Comparison of ENCODE assay signal across 23 cellular contexts in the genomic region with DNA sequence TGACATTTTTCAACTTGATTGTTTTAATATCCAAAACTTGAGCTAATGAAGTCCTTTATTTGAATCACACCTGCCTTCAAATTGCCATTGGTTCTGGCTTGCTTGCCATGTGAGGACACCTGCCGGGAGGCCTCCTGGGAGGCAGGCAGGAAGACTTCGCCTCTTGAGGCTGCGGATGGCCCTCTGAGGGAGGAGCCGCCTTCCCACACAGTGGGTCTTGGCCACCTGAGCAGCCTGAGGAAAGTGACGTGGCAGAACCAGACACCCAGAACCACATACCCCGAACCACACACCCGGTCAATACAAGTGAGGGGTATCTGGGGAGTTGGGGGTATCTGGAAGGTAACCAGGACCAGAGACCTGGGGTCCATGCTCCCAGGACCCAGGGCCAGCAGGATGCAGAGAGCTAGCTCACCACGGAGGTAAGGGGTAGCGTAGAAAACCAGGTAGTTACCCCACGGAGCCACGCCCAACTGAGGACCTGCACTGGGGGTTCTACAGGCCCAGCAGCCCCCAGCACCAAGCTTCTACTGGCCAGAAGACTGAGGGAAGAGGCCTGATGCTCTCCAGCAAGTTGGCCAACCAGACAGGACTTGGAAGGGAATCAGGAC.
DNase-seq lines count a peak whose midpoint lies in the region; ATAC-seq, FAIRE-seq and TF ChIP-seq lines count a peak whose summit lies in the region.
"Had no signal": no experiment of that assay in that cellular context is flagged by ENCODE, and none has a peak within 500 bp of the region (broad histone marks: within the 10 kb centered on the region; RNA-seq: fewer than 3 reads in every experiment).

No MANE protein-coding gene starts in this region.

- H3K4ac ChIP-seq in neuronal stem cell (ENCODE audit: low read length) = no peak overlapping the region

- no peak overlapping the region for H4K8ac ChIP-seq in neuronal stem cell (ENCODE audit: low read depth, low read length)

- no peak overlapping the region for H2BK12ac ChIP-seq in neuronal stem cell (ENCODE audit: low read length)

- intact Hi-C loops in right lobe of liver (cut with DNase I) = no loop called here
- intact Hi-C loops in HepG2 (cut with micrococcal nuclease; ENCODE audit: unreplicated experiment) = no loop called here

- H2AK5ac ChIP-seq in neuronal stem cell (ENCODE audit: low read depth, low read length) = peak overlapping the region; percentile 12

- TF ChIP-seq CTCF in right lobe of liver (IDR thresholded peaks at IDR 0.05) = no peak
- no peak for TF ChIP-seq CTCF in HepG2 (CRISPR knock-in tag; IDR thresholded peaks at IDR 0.05)

- ATAC-seq in right lobe of liver (peak in 1 of 4 donors; percentile 14), HepG2 (no peak)
- ATAC-seq: A549; CD8-positive, alpha-beta T cell; HCT116 had no signal

- no peak overlapping the region for H2BK120ac ChIP-seq in neuronal stem cell (ENCODE audit: low read depth, low read length)

- no peak overlapping the region for H3K4me2 ChIP-seq in HepG2 (ENCODE audit: low read depth, low read length)
- peak overlapping the region; percentile 64 for H3K4me2 ChIP-seq in Karpas-422 (ENCODE audit: low read depth, low read length, poor library complexity, severe bottlenecking)
- no peak overlapping the region for H3K4me2 ChIP-seq in neuronal stem cell (ENCODE audit: insufficient read depth, low read length, poor library complexity, severe bottlenecking)
- H3K4me2 ChIP-seq: A549 had no signal

- WGBS in right lobe of liver (ENCODE audit: insufficient coverage, low coverage, low lambda C conversion rate, missing lambda C conversion rate) = 60% methylated on average over 1 of the region's 11 CpGs
- WGBS in HepG2 (ENCODE audit: low lambda C conversion rate) = 4% methylated on average over 6 of the region's 11 CpGs
- no CpG with 5 or more reads among the region's 11 CpGs for WGBS in neuronal stem cell (ENCODE audit: extremely low coverage in 2 of 2, insufficient read length in 2 of 2, insufficient replicate concordance in 1 of 2), 2 donors

- POLR2A ChIA-PET in HepG2 (lab: Yijun Ruan, JAX) = no interaction called here

- H3K36me3 ChIP-seq in right lobe of liver (no peaks in the 10 kb centered on the region), HepG2 (replicated peaks in 1 of 2; ENCODE audit: control insufficient read depth in 1 of 2, insufficient read depth in 2 of 2, low read length in 2 of 2) (no peaks in the 10 kb centered on the region), Karpas-422 (ENCODE audit: insufficient read depth, low read length) (no peaks in the 10 kb centered on the region), neuronal stem cell (replicated peaks in 1 of 2; ENCODE audit: control insufficient read depth in 2 of 2, insufficient read depth in 2 of 2, low read length in 2 of 2) (no peaks in the 10 kb centered on the region)
- H3K36me3 ChIP-seq: BE2C had no signal

- no peaks in the 10 kb centered on the region for H3K79me1 ChIP-seq in neuronal stem cell (ENCODE audit: low read depth, low read length)

- no peak for FAIRE-seq in HepG2 (lab: Jason Lieb, UNC)
- FAIRE-seq: A549, G401.6, GM12892 had no signal

- H4K91ac ChIP-seq in neuronal stem cell (ENCODE audit: low read depth, low read length, poor library complexity) = no peak overlapping the region

- no peaks in the 10 kb centered on the region for H4K20me1 ChIP-seq in HepG2 (ENCODE audit: insufficient read depth, low read length)
- H4K20me1 ChIP-seq in Karpas-422 (ENCODE audit: insufficient read depth, low read depth, low read length) = no peaks in the 10 kb centered on the region

- H3K14ac ChIP-seq in neuronal stem cell (ENCODE audit: low read length) = no peak overlapping the region

- peak in 2 of 3 donors; percentile 23 to 30 for DNase-seq in right lobe of liver
- DNase-seq in HepG2 (ENCODE audit: low spot score) = no peak
- no peak for DNase-seq in Karpas-422
- DNase-seq in neuronal stem cell (ENCODE audit: low spot score) = no peak
- no peak for DNase-seq in retina
- DNase-seq in NCI-H2227 treated with DMSO at 0.1 percent for 48 hours (lab: John Stamatoyannopoulos, UW) = no peak
- no peak for DNase-seq in UCSD-AML1 (lab: John Stamatoyannopoulos, UW; ENCODE audit: unreplicated experiment)
- DNase-seq: 8988T; ACHN; AML-193; BE2C; Caco-2; CD4-positive, CD25-positive, alpha-beta regulatory T cell; CD8-positive, alpha-beta T cell; DMS153; DND-41; GOT3; H7 had no signal

- H3K79me2 ChIP-seq in HepG2 (ENCODE audit: insufficient read depth, low read length) = no peaks in the 10 kb centered on the region
- H3K79me2 ChIP-seq in Karpas-422 (ENCODE audit: low read length) = no peaks in the 10 kb centered on the region

- no peak overlapping the region for H3K27ac ChIP-seq in right lobe of liver
- no peak overlapping the region for H3K27ac ChIP-seq in HepG2 (ENCODE audit: extremely low read length, insufficient read depth, low read length)
- H3K27ac ChIP-seq in Karpas-422 (ENCODE audit: low read length) = no peak overlapping the region
- no peak overlapping the region for H3K27ac ChIP-seq in neuronal stem cell (replicated peaks; ENCODE audit: low read length)
- H3K27ac ChIP-seq: A549, C4-2B had no signal

- H2AFZ ChIP-seq in HepG2 (ENCODE audit: low read length) (no peak overlapping the region), Karpas-422 (ENCODE audit: low read length) (no peak overlapping the region), neuronal stem cell (ENCODE audit: low read length) (no peak overlapping the region)

- no peak overlapping the region for H3K18ac ChIP-seq in neuronal stem cell (ENCODE audit: low read length)

- H3K23ac ChIP-seq in neuronal stem cell (ENCODE audit: low read depth, low read length, poor library complexity) = no peak overlapping the region

- BruUV-seq in HepG2 (replicated peaks; lab: Mats Ljungman, UMichigan) = no TSS peak

- no peak overlapping the region for H2BK15ac ChIP-seq in neuronal stem cell (ENCODE audit: low read length)

- H3K9me2 ChIP-seq in Karpas-422 (replicated peaks; ENCODE audit: insufficient read depth, low read length) = no peaks in the 10 kb centered on the region

- no peak for TF ChIP-seq RAD21 in HepG2 (CRISPR knock-in tag; IDR thresholded peaks at IDR 0.05)

- H3K4me1 ChIP-seq in right lobe of liver (no peaks in the 10 kb centered on the region), HepG2 (ENCODE audit: insufficient read depth, low read length) (no peaks in the 10 kb centered on the region), Karpas-422 (ENCODE audit: low read length) (peaks cover 83% of the 10 kb centered on the region), neuronal stem cell (ENCODE audit: control insufficient read depth in 2 of 2, insufficient read depth in 1 of 2, low read depth in 1 of 2, low read length in 2 of 2) (no peaks in the 10 kb centered on the region)
- H3K4me1 ChIP-seq: A549, BE2C, Caco-2 had no signal

- TF ChIP-seq POLR2A in right lobe of liver (IDR thresholded peaks at IDR 0.05) (no peak), HepG2 (IDR thresholded peaks at IDR 0.05; ENCODE audit: insufficient read depth in 1 of 2, low read depth in 2 of 2, low read length in 2 of 2) (no peak)

- TF ChIP-seq EP300 in HepG2 (IDR thresholded peaks at IDR 0.05; ENCODE audit: low read depth in 2 of 2, low read length in 2 of 2) (no peak), HepG2 (CRISPR knock-in tag; IDR thresholded peaks at IDR 0.05; ENCODE audit: borderline replicate concordance) (no peak)

- H3K9me3 ChIP-seq in right lobe of liver = no peaks in the 10 kb centered on the region
- no peaks in the 10 kb centered on the region for H3K9me3 ChIP-seq in HepG2 (ENCODE audit: low read length)
- H3K9me3 ChIP-seq in Karpas-422 (ENCODE audit: low read length) = no peaks in the 10 kb centered on the region
- H3K9me3 ChIP-seq in neuronal stem cell (replicated peaks in 1 of 2; ENCODE audit: control insufficient read depth in 2 of 2, insufficient read depth in 1 of 2, low read depth in 1 of 2, low read length in 2 of 2) = no peaks in the 10 kb centered on the region
- H3K9me3 ChIP-seq: A549, BE2C, Caco-2 had no signal

- in situ Hi-C loops in HepG2 (cut with HindIII; ENCODE audit: extremely low pct_ligation_motif_present, low pct_unique_long_range_greater_than_20kb) = no loop called here

- H3K9ac ChIP-seq in HepG2 (ENCODE audit: insufficient read depth, low read depth, low read length) = no peak overlapping the region
- H3K9ac ChIP-seq in Karpas-422 (ENCODE audit: low read length) = no peak overlapping the region
- no peak overlapping the region for H3K9ac ChIP-seq in neuronal stem cell (ENCODE audit: low read depth, low read length, poor library complexity)

- H3K27me3 ChIP-seq in right lobe of liver (no peaks in the 10 kb centered on the region), HepG2 (ENCODE audit: control insufficient read depth in 1 of 2, insufficient read depth in 2 of 2, low read length in 2 of 2) (peaks cover 0 to 10% of the 10 kb centered on the region in 2 experiments; a peak in 2 of 5 replicates), Karpas-422 (ENCODE audit: low read length) (no peaks in the 10 kb centered on the region), neuronal stem cell (ENCODE audit: control insufficient read depth in 3 of 3, insufficient read depth in 3 of 3, low read depth in 1 of 3, low read length in 3 of 3) (no peaks in the 10 kb centered on the region)
- H3K27me3 ChIP-seq: BE2C had no signal

- H2BK5ac ChIP-seq in neuronal stem cell (ENCODE audit: low read length) = no peak overlapping the region

- no peak overlapping the region for H3K4me3 ChIP-seq in right lobe of liver
- H3K4me3 ChIP-seq in HepG2 (replicated peaks in 1 of 3; ENCODE audit: insufficient read depth in 1 of 3, low read depth in 2 of 3, low read length in 3 of 3) = no peak overlapping the region
- H3K4me3 ChIP-seq in Karpas-422 (ENCODE audit: low read length) = no peak overlapping the region
- H3K4me3 ChIP-seq in neuronal stem cell (ENCODE audit: low read length in 2 of 2) = no peak overlapping the region
- H3K4me3 ChIP-seq: A549 had no signal

- CTCF ChIA-PET in HepG2 (lab: Yijun Ruan, JAX; ENCODE audit: low intra/inter-chr PET ratio, low total read pairs) = no interaction called here

TF ChIP-seq in HepG2, 621 proteins besides CTCF, POLR2A, EP300 and RAD21 (continues in another document):
- no peak for TF ChIP-seq ARID2 (CRISPR knock-in tag; IDR thresholded peaks at IDR 0.05; ENCODE audit: borderline replicate concordance)
- TF ChIP-seq ARNT2 (CRISPR knock-in tag; IDR thresholded peaks at IDR 0.05; ENCODE audit: low read depth) = no peak
- TF ChIP-seq GTF3A (CRISPR knock-in tag; conservative IDR thresholded peaks at IDR 0.05) = no peak
- no peak for TF ChIP-seq ZNF235 (CRISPR knock-in tag; IDR thresholded peaks at IDR 0.05; ENCODE audit: borderline replicate concordance)

Comparison
In these comparisons a context has a peak if more than half of its experiments do, and no peak if none do; other contexts are left out.
1. DNase-seq: peak in right lobe of liver (2 of 3); none in HepG2 (single experiment), Karpas-422 (single experiment), neuronal stem cell (single experiment), retina (single experiment), NCI-H2227 treated with DMSO at 0.1 percent for 48 hours (single experiment) and UCSD-AML1 (single experiment).